ENCODE assay signal across 1 cellular context in genomic region chr20:62714799-62715198, GRCh38.
TF ChIP-seq lines count a peak whose summit lies in the region.

No MANE protein-coding gene starts in this region.

TF ChIP-seq in HCT116, 20 proteins besides CTCF, POLR2A, EP300 and RAD21 (continued from another document):
- TF ChIP-seq, protein P1, sequence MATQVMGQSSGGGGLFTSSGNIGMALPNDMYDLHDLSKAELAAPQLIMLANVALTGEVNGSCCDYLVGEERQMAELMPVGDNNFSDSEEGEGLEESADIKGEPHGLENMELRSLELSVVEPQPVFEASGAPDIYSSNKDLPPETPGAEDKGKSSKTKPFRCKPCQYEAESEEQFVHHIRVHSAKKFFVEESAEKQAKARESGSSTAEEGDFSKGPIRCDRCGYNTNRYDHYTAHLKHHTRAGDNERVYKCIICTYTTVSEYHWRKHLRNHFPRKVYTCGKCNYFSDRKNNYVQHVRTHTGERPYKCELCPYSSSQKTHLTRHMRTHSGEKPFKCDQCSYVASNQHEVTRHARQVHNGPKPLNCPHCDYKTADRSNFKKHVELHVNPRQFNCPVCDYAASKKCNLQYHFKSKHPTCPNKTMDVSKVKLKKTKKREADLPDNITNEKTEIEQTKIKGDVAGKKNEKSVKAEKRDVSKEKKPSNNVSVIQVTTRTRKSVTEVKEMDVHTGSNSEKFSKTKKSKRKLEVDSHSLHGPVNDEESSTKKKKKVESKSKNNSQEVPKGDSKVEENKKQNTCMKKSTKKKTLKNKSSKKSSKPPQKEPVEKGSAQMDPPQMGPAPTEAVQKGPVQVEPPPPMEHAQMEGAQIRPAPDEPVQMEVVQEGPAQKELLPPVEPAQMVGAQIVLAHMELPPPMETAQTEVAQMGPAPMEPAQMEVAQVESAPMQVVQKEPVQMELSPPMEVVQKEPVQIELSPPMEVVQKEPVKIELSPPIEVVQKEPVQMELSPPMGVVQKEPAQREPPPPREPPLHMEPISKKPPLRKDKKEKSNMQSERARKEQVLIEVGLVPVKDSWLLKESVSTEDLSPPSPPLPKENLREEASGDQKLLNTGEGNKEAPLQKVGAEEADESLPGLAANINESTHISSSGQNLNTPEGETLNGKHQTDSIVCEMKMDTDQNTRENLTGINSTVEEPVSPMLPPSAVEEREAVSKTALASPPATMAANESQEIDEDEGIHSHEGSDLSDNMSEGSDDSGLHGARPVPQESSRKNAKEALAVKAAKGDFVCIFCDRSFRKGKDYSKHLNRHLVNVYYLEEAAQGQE (IDR thresholded peaks at IDR 0.05; ENCODE audit: low read depth): no peak
- no peak for TF ChIP-seq SIN3A (IDR thresholded peaks at IDR 0.05; ENCODE audit: low read depth)
- TF ChIP-seq YY1 (IDR thresholded peaks at IDR 0.05; ENCODE audit: extremely low read depth, insufficient replicate concordance, low read depth, low read length): no peak
- TF ChIP-seq ZNF274 (IDR thresholded peaks at IDR 0.05; ENCODE audit: low read depth, low read length): no peak
- TF ChIP-seq ELF1 (IDR thresholded peaks at IDR 0.05; ENCODE audit: borderline replicate concordance, low read depth): no peak
